ENCODE assay signal across 29 cellular contexts in the genomic region with DNA sequence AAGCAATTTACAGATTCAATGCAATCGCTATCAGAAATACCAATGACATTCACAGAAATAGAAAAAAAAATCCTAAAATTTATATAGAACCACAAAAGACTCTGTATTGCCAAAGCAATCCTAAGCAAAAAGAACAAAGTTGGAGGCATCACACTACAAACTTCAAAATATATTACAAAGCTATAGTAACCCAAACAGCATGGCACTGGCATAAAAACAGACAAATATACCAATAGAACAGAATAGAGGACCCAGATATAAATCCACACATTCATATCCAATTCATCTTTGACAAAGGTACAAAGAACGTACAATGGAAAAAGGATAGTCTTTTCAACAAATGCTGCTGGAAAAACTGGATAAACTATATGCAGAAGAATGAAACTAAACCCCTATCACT. TPM values are rescaled to one million over a fixed set of nuclear protein-coding genes. Genes with fewer than 3 reads are reported as not detected.
"Had no signal": no experiment of that assay in that cellular context is flagged by ENCODE, and none has a peak within 500 bp of the region (broad histone marks: within the 10 kb centered on the region; RNA-seq: fewer than 3 reads in every experiment).

No MANE protein-coding gene starts in this region.

- H3K9me3 Mint-ChIP-seq: natural killer cell had no signal

- H3K79me2 ChIP-seq: hepatocyte had no signal

- DNase-seq: dermis blood vessel endothelial cell; dorsolateral prefrontal cortex; effector CD4-positive, alpha-beta T cell; effector memory CD4-positive, alpha-beta T cell; foreskin keratinocyte; heart left ventricle; hypothalamus; immature natural killer cell; islet precursor cell; kidney; kidney glomerular epithelial cell; left colon; left ventricle myocardium inferior; lower lobe of right lung; mesendoderm; midbrain; naive thymus-derived CD4-positive, alpha-beta T cell; natural killer cell had no signal

- H3K4me3 ChIP-seq: coronary artery, dorsolateral prefrontal cortex, esophagus muscularis mucosa, gastroesophageal sphincter, heart left ventricle, hepatocyte, left ventricle myocardium inferior, lower lobe of right lung had no signal

- H3K27ac ChIP-seq: coronary artery, dorsolateral prefrontal cortex, esophagus muscularis mucosa, foreskin keratinocyte, gastroesophageal sphincter, heart left ventricle, hepatocyte, left ventricle myocardium inferior, lower lobe of right lung had no signal

- H3K27me3 ChIP-seq: dorsolateral prefrontal cortex, esophagus muscularis mucosa, gastroesophageal sphincter, heart left ventricle, hepatocyte had no signal

- FAIRE-seq: endothelial cell of umbilical vein, frontal cortex, kidney had no signal

- H3K36me3 ChIP-seq: esophagus muscularis mucosa, gastroesophageal sphincter, heart left ventricle, left ventricle myocardium inferior, lower lobe of right lung had no signal

- ATAC-seq: foreskin keratinocyte; gastroesophageal sphincter; heart left ventricle; left colon; left lobe of liver; lower lobe of right lung; naive thymus-derived CD4-positive, alpha-beta T cell; natural killer cell had no signal

- H3K4me1 ChIP-seq: esophagus muscularis mucosa, foreskin keratinocyte, gastroesophageal sphincter, left ventricle myocardium inferior, lower lobe of right lung had no signal

- H3K27ac Mint-ChIP-seq: immature natural killer cell; naive thymus-derived CD4-positive, alpha-beta T cell; natural killer cell had no signal

- H3K36me3 Mint-ChIP-seq: naive thymus-derived CD4-positive, alpha-beta T cell; natural killer cell had no signal

- H3K4me3 Mint-ChIP-seq: immature natural killer cell; naive thymus-derived CD4-positive, alpha-beta T cell; natural killer cell had no signal

- H2AFZ ChIP-seq: hepatocyte had no signal

- H3K4me1 Mint-ChIP-seq: immature natural killer cell, natural killer cell had no signal

- H3K4me2 ChIP-seq: hepatocyte had no signal

RNA-seq across cellular contexts. Expression of gene TUBB1, which starts 49.8 kb away (rescaled TPM):
- total RNA-seq: dermis blood vessel endothelial cell, endothelial cell of umbilical vein, epithelial cell of proximal tubule, fibroblast of villous mesenchyme, foreskin keratinocyte, kidney, left colon, lung microvascular endothelial cell had no signal
- polyA plus RNA-seq: fibroblast of lung, foreskin keratinocyte had no signal
